In genomic region chr16:67013238-67013822, GRCh38 we compare ENCODE assay signal across 8 cellular contexts. TPM values are rescaled to one million over a fixed set of nuclear protein-coding genes. Genes with fewer than 3 reads are reported as not detected.
DNase-seq lines count a peak whose midpoint lies in the region; ATAC-seq and TF ChIP-seq lines count a peak whose summit lies in the region.

No MANE protein-coding gene starts in this region.

- no peaks in the 10 kb centered on the region for H3K36me3 Mint-ChIP-seq in activated CD4-positive, alpha-beta T cell treated with anti-CD3 and anti-CD28 coated beads, Interleukin-2, amount 10 ng/mL, durations not matched to agents 7 days and 5 days (ENCODE audit: low read depth)
- peaks cover 13% of the 10 kb centered on the region for H3K36me3 Mint-ChIP-seq in activated T-helper 2 cell treated with anti-CD3 and anti-CD28 coated beads, Interferon-gamma antibody, Interleukin-2, Interleukin-4, amounts not matched to agents 10 μg/mL and 5 μg/mL and 100 μg/mL, durations not matched to agents 14 hours and 24 hours and 36 hours (ENCODE audit: low read depth)

- peak overlapping the region; percentile 86 for H3K27ac Mint-ChIP-seq in activated CD4-positive, alpha-beta T cell treated with anti-CD3 and anti-CD28 coated beads, Interleukin-2, amount 10 ng/mL, durations not matched to agents 7 days and 5 days
- peak overlapping the region; percentile 77 for H3K27ac Mint-ChIP-seq in activated T-helper 2 cell treated with anti-CD3 and anti-CD28 coated beads, Interferon-gamma antibody, Interleukin-2, Interleukin-4, amounts not matched to agents 10 μg/mL and 5 μg/mL and 100 μg/mL, durations not matched to agents 14 hours and 24 hours and 36 hours

- no peaks in the 10 kb centered on the region for H3K9me3 Mint-ChIP-seq in activated CD4-positive, alpha-beta T cell treated with anti-CD3 and anti-CD28 coated beads, Interleukin-2, amount 10 ng/mL, durations not matched to agents 7 days and 5 days
- no peaks in the 10 kb centered on the region for H3K9me3 Mint-ChIP-seq in activated T-helper 2 cell treated with anti-CD3 and anti-CD28 coated beads, Interferon-gamma antibody, Interleukin-2, Interleukin-4, amounts not matched to agents 10 μg/mL and 5 μg/mL and 100 μg/mL, durations not matched to agents 14 hours and 24 hours and 36 hours

- H3K4me3 Mint-ChIP-seq in activated CD4-positive, alpha-beta T cell treated with anti-CD3 and anti-CD28 coated beads, Interleukin-2, amount 10 ng/mL, durations not matched to agents 7 days and 5 days: peak overlapping the region; percentile 82
- H3K4me3 Mint-ChIP-seq in activated T-helper 2 cell treated with anti-CD3 and anti-CD28 coated beads, Interferon-gamma antibody, Interleukin-2, Interleukin-4, amounts not matched to agents 10 μg/mL and 5 μg/mL and 100 μg/mL, durations not matched to agents 14 hours and 24 hours and 36 hours (ENCODE audit: low read depth): peak overlapping the region; percentile 83

- intact Hi-C loops in activated T-helper 2 cell treated with anti-CD3 and anti-CD28 coated beads, Interferon-gamma antibody, Interleukin-2, Interleukin-4, amounts not matched to agents 10 μg/mL and 5 μg/mL and 100 μg/mL, durations not matched to agents 14 hours and 24 hours and 36 hours (cut with micrococcal nuclease): loop anchor here (2.0 to 10.0 kb wide), 2 partner anchors 29 to 171 kb away; partner anchors contain the start of gene MATCAP1
- intact Hi-C loops in testis (cut with DNase I; ENCODE audit: low total_unique reads): no loop called here

- no peak for TF ChIP-seq POLR2A in testis (IDR thresholded peaks at IDR 0.05)

- 6 to 57% methylated on average over 1 to 21 of the region's 21 CpGs for WGBS in testis, 2 donors

- H3K4me1 Mint-ChIP-seq in activated CD4-positive, alpha-beta T cell treated with anti-CD3 and anti-CD28 coated beads, Interleukin-2, amount 10 ng/mL, durations not matched to agents 7 days and 5 days: peaks cover 61% of the 10 kb centered on the region
- H3K4me1 Mint-ChIP-seq in activated T-helper 2 cell treated with anti-CD3 and anti-CD28 coated beads, Interferon-gamma antibody, Interleukin-2, Interleukin-4, amounts not matched to agents 10 μg/mL and 5 μg/mL and 100 μg/mL, durations not matched to agents 14 hours and 24 hours and 36 hours (ENCODE audit: low read depth): peaks cover 48% of the 10 kb centered on the region

- no peaks in the 10 kb centered on the region for H3K27me3 Mint-ChIP-seq in activated CD4-positive, alpha-beta T cell treated with anti-CD3 and anti-CD28 coated beads, Interleukin-2, amount 10 ng/mL, durations not matched to agents 7 days and 5 days
- no peaks in the 10 kb centered on the region for H3K27me3 Mint-ChIP-seq in activated T-helper 2 cell treated with anti-CD3 and anti-CD28 coated beads, Interferon-gamma antibody, Interleukin-2, Interleukin-4, amounts not matched to agents 10 μg/mL and 5 μg/mL and 100 μg/mL, durations not matched to agents 14 hours and 24 hours and 36 hours (ENCODE audit: low read depth)

- H3K4me1 ChIP-seq in testis: peaks cover 14% of the 10 kb centered on the region

- POLR2A ChIA-PET in activated CD4-positive, alpha-beta T cell treated with anti-CD3 and anti-CD28 coated beads, Interleukin-2, amount 10 ng/mL, durations not matched to agents 7 days and 5 days (lab: Charles Lee): interaction anchor here (0.7 to 1.2 kb wide), 4 partner anchors 9 to 542 kb away, joined by 3 to 6 read pairs (median 4); no protein-coding TSS in a partner anchor

- no peaks in the 10 kb centered on the region for H3K9me3 ChIP-seq in testis

- TF ChIP-seq CTCF in testis (IDR thresholded peaks at IDR 0.05): no peak

- CTCF ChIA-PET in activated CD4-positive, alpha-beta T cell treated with anti-CD3 and anti-CD28 coated beads, Interleukin-2, amount 10 ng/mL, durations not matched to agents 7 days and 5 days (lab: Charles Lee): interaction anchor here (0.6 to 11.2 kb wide), 23 partner anchors 9 to 184 kb away, joined by 3 to 129 read pairs (median 4); partner anchors contain the start of genes B3GNT9, CES4A, FBXL8 and TRADD

- H3K27me3 ChIP-seq in layer of hippocampus (ENCODE audit: control insufficient read depth, insufficient read depth, low read length): no peaks in the 10 kb centered on the region
- H3K27me3 ChIP-seq in testis: no peaks in the 10 kb centered on the region

- ATAC-seq in HG03095 (IDR thresholded peaks at IDR 0.05; ENCODE audit: unreplicated experiment) (no peak), GM19397 (IDR thresholded peaks at IDR 0.05; ENCODE audit: unreplicated experiment) (no peak)

- peak overlapping the region; percentile 78 for H3K27ac ChIP-seq in layer of hippocampus (ENCODE audit: low read depth, low read length)
- H3K27ac ChIP-seq in testis: peak overlapping the region; percentile 34 to 66

- H3K36me3 ChIP-seq in testis (ENCODE audit: low read depth, missing control alignments): no peaks in the 10 kb centered on the region

- DNase-seq in activated CD4-positive, alpha-beta T cell treated with anti-CD3 and anti-CD28 coated beads, Interleukin-2, amount 10 ng/mL, durations not matched to agents 7 days and 5 days: no peak
- DNase-seq in activated CD4-positive, alpha-beta T cell treated with anti-CD3 and anti-CD28 coated beads for 1 hour: no peak
- DNase-seq in activated T-helper 2 cell treated with anti-CD3 and anti-CD28 coated beads, Interferon-gamma antibody, Interleukin-2, Interleukin-4, amounts not matched to agents 10 μg/mL and 5 μg/mL and 100 μg/mL, durations not matched to agents 14 hours and 24 hours and 36 hours (ENCODE audit: low spot score): no peak
- no peak for DNase-seq in testis
- no peak for DNase-seq in UCSD-AML1 (lab: John Stamatoyannopoulos, UW; ENCODE audit: unreplicated experiment)

- peak overlapping the region; percentile 54 to 59 for H3K4me3 ChIP-seq in testis

RNA-seq across cellular contexts. Expression of gene CBFB, which starts 15.6 kb away (rescaled TPM):
- total RNA-seq in activated CD4-positive, alpha-beta T cell treated with anti-CD3 and anti-CD28 coated beads, Interleukin-2, amount 10 ng/mL, durations not matched to agents 7 days and 5 days: 100 to 1,000 TPM; 218 to 222 TPM
- total RNA-seq in activated T-helper 2 cell treated with anti-CD3 and anti-CD28 coated beads, Interferon-gamma antibody, Interleukin-2, Interleukin-4, amounts not matched to agents 10 μg/mL and 5 μg/mL and 100 μg/mL, durations not matched to agents 14 hours and 24 hours and 36 hours: 156 and 159 TPM in 2 replicates
- total RNA-seq in testis: 10 to 100 TPM; 23.3 to 34.9 TPM
- polyA plus RNA-seq in testis (ENCODE audit: insufficient read depth, low read depth, low replicate concordance): 15.3 TPM

RNA-seq across cellular contexts. Expression of gene CES4A, which starts 24.9 kb away (rescaled TPM):
- 10 to 100 TPM; 28.9 to 30.5 TPM for total RNA-seq in activated CD4-positive, alpha-beta T cell treated with anti-CD3 and anti-CD28 coated beads, Interleukin-2, amount 10 ng/mL, durations not matched to agents 7 days and 5 days
- total RNA-seq in activated T-helper 2 cell treated with anti-CD3 and anti-CD28 coated beads, Interferon-gamma antibody, Interleukin-2, Interleukin-4, amounts not matched to agents 10 μg/mL and 5 μg/mL and 100 μg/mL, durations not matched to agents 14 hours and 24 hours and 36 hours: 29.8 and 30.1 TPM in 2 replicates
- 10 to 100 TPM; 17.0 to 25.0 TPM for total RNA-seq in testis
- 12.2 TPM for polyA plus RNA-seq in testis (ENCODE audit: insufficient read depth, low read depth, low replicate concordance)

RNA-seq across cellular contexts. Expression of gene CES3, which starts 52.3 kb away (rescaled TPM):
- total RNA-seq in activated CD4-positive, alpha-beta T cell treated with anti-CD3 and anti-CD28 coated beads, Interleukin-2, amount 10 ng/mL, durations not matched to agents 7 days and 5 days: 1 to 10 TPM; 5.9 to 6.4 TPM
- total RNA-seq in activated T-helper 2 cell treated with anti-CD3 and anti-CD28 coated beads, Interferon-gamma antibody, Interleukin-2, Interleukin-4, amounts not matched to agents 10 μg/mL and 5 μg/mL and 100 μg/mL, durations not matched to agents 14 hours and 24 hours and 36 hours: 9.4 and 10.6 TPM in 2 replicates
- 1 to 10 TPM; 4.1 to 4.5 TPM for total RNA-seq in testis
- 1.5 TPM for polyA plus RNA-seq in testis (ENCODE audit: insufficient read depth, low read depth, low replicate concordance)
